Comparison of ENCODE assay signal across 22 cellular contexts in the genomic region with DNA sequence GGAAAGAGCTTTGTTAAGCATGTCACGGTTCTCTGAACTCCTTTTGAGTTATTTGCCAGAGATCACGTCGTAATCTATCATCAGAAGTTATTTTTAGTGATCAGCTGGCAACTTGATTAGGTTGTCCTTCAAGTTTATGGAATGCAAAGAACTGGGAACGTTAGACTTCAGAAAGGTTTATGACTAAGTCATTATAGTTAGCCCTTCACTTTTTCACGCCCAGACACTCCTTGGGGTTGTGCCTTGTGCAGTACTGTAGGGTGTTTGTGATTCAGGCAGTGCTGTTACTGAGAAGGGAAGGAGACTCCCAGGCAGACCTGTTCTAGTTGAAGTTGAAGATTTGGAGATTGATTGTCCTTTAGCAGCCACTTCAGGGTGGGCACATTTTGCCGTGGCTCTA. TPM values are rescaled to one million over a fixed set of nuclear protein-coding genes. Genes with fewer than 3 reads are reported as not detected.
DNase-seq lines count a peak whose midpoint lies in the region; ATAC-seq, FAIRE-seq and TF ChIP-seq lines count a peak whose summit lies in the region.
"Had no signal": no experiment of that assay in that cellular context is flagged by ENCODE, and none has a peak within 500 bp of the region (broad histone marks: within the 10 kb centered on the region; RNA-seq: fewer than 3 reads in every experiment).

No MANE protein-coding gene starts in this region.

- peaks cover 81% of the 10 kb centered on the region for H3K36me3 Mint-ChIP-seq in CD4-positive, alpha-beta T cell (ENCODE audit: low read depth)
- H3K36me3 Mint-ChIP-seq in H9 (ENCODE audit: insufficient read depth in 1 of 3, low read depth in 3 of 3): peaks cover 16 to 69% (median 38%) of the 10 kb centered on the region in 3 experiments; a peak in 6 of 7 replicates

- CTCF ChIA-PET in CD4-positive, alpha-beta T cell (lab: Charles Lee): interaction anchor here (1.3 kb wide), 1 partner anchor 17 kb away, joined by 3 read pairs; no protein-coding TSS in a partner anchor

- POLR2A ChIA-PET in CD4-positive, alpha-beta T cell (lab: Charles Lee): no interaction called here

- no peaks in the 10 kb centered on the region for H3K27me3 ChIP-seq in CD4-positive, alpha-beta T cell (ENCODE audit: control insufficient read depth, insufficient read depth, low read length)
- H3K27me3 ChIP-seq in H9 (ENCODE audit: insufficient read depth, low read length): no peaks in the 10 kb centered on the region
- no peaks in the 10 kb centered on the region for H3K27me3 ChIP-seq in foreskin keratinocyte
- no peaks in the 10 kb centered on the region for H3K27me3 ChIP-seq in pancreas

- no peak overlapping the region for H3K9ac ChIP-seq in H9 (ENCODE audit: extremely low read depth, insufficient read length, low read length)

- H2BK20ac ChIP-seq in H9 (ENCODE audit: low read depth, low read length, poor library complexity, severe bottlenecking): no peak overlapping the region

- no CpG with 5 or more reads among the region's 6 CpGs for WGBS in H9 (ENCODE audit: extremely low coverage, insufficient read length, low lambda C conversion rate)
- 22% methylated on average over 6 of the region's 6 CpGs for WGBS in pancreas, 2 donors

- H3K14ac ChIP-seq in H9 (ENCODE audit: insufficient read depth, low read length): no peak overlapping the region

- H3K23ac ChIP-seq in H9 (ENCODE audit: insufficient read length, low read depth, low read length): no peak overlapping the region

- no peak for ATAC-seq in CD4-positive, alpha-beta T cell (ENCODE audit: poor library complexity)
- ATAC-seq in foreskin keratinocyte (peak; percentile 59), pancreas (peak; percentile 37 to 75 (median 46))
- ATAC-seq: effector memory CD8-positive, alpha-beta T cell; K562; stimulated activated effector memory CD8-positive, alpha-beta T cell treated with anti-CD3 and anti-CD28 coated beads, Interleukin-12 subunit alpha, Interleukin-12 subunit beta, amount 100 ng/mL, for 72 hours had no signal

- no peak overlapping the region for H2BK5ac ChIP-seq in H9 (ENCODE audit: insufficient read length, low read length)

- no peaks in the 10 kb centered on the region for H3K79me1 ChIP-seq in H9 (ENCODE audit: insufficient read depth, low read depth, low read length, poor library complexity, severe bottlenecking)

- no peaks in the 10 kb centered on the region for H3K4me1 ChIP-seq in H9 (ENCODE audit: insufficient read depth, low read length)
- H3K4me1 ChIP-seq in foreskin keratinocyte: peaks cover 8% of the 10 kb centered on the region
- H3K4me1 ChIP-seq in pancreas: peaks cover 6 to 9% (median 9%) of the 10 kb centered on the region in 3 donors

- H4K5ac ChIP-seq in H9 (ENCODE audit: insufficient read length, low read depth, low read length): no peak overlapping the region

- DNase-seq in CD4-positive, alpha-beta T cell: no peak
- no peak for DNase-seq in H9
- DNase-seq in foreskin keratinocyte: peak; percentile 16 to 52
- no peak for DNase-seq in pancreas
- DNase-seq in DMS 273 treated with DMSO at 0.1 percent for 48 hours (lab: John Stamatoyannopoulos, UW): no peak
- DNase-seq in activated CD4-positive, CD25-positive, alpha-beta regulatory T cell treated with anti-CD3 and anti-CD28 coated beads, Interleukin-2, amount 50 U/mL, for 72 hours: no peak
- DNase-seq in stimulated activated naive CD4-positive, alpha-beta T cell treated with Interleukin-2 at 50 U/mL for 16 hours (lab: John Stamatoyannopoulos, UW): no peak
- DNase-seq: activated CD4-positive, alpha-beta T cell treated with anti-CD3 and anti-CD28 coated beads, Interleukin-2, amount 10 ng/mL, durations not matched to agents 24 days and 14 days; activated naive CD4-positive, alpha-beta T cell treated with Interleukin-2 at 50 U/mL for 16 hours; AML-193; COR-L47; effector memory CD8-positive, alpha-beta T cell; head of caudate nucleus; MV-4-11; NCI-H1930; retina; SW 1271 had no signal

- H2AK5ac ChIP-seq in H9 (ENCODE audit: insufficient read length, low read length): no peak overlapping the region

- H3K4me3 Mint-ChIP-seq in CD4-positive, alpha-beta T cell: no peak overlapping the region
- no peak overlapping the region for H3K4me3 Mint-ChIP-seq in H9
- H3K4me3 Mint-ChIP-seq: activated CD4-positive, alpha-beta T cell treated with anti-CD3 and anti-CD28 coated beads, Interleukin-2, amount 10 ng/mL, durations not matched to agents 24 days and 14 days; effector memory CD8-positive, alpha-beta T cell; nephron; stimulated activated effector memory CD8-positive, alpha-beta T cell treated with anti-CD3 and anti-CD28 coated beads, Interleukin-12 subunit alpha, Interleukin-12 subunit beta, amount 100 ng/mL, for 72 hours had no signal

- H3K4me1 Mint-ChIP-seq in CD4-positive, alpha-beta T cell (ENCODE audit: low read depth): no peaks in the 10 kb centered on the region
- H3K4me1 Mint-ChIP-seq in H9: peaks cover 10% of the 10 kb centered on the region in 2 experiments
- H3K4me1 Mint-ChIP-seq: activated CD4-positive, alpha-beta T cell treated with anti-CD3 and anti-CD28 coated beads, Interleukin-2, amount 10 ng/mL, durations not matched to agents 24 days and 14 days had no signal

- no peak overlapping the region for H4K8ac ChIP-seq in H9 (replicated peaks; ENCODE audit: insufficient read length, low read depth, low read length)

- no peak overlapping the region for H3K4me2 ChIP-seq in H9 (ENCODE audit: insufficient read depth, insufficient read length, low read length)

- H3K27me3 Mint-ChIP-seq in CD4-positive, alpha-beta T cell: no peaks in the 10 kb centered on the region
- H3K27me3 Mint-ChIP-seq in H9 (ENCODE audit: low read depth): no peaks in the 10 kb centered on the region
- H3K27me3 Mint-ChIP-seq: activated CD4-positive, alpha-beta T cell treated with anti-CD3 and anti-CD28 coated beads, Interleukin-2, amount 10 ng/mL, durations not matched to agents 24 days and 14 days; effector memory CD8-positive, alpha-beta T cell had no signal

- no peaks in the 10 kb centered on the region for H3K79me2 ChIP-seq in H9 (ENCODE audit: insufficient read depth, low read length)

- H2BK12ac ChIP-seq in H9 (ENCODE audit: insufficient read length, low read depth, low read length): no peak overlapping the region

- H3K27ac ChIP-seq in CD4-positive, alpha-beta T cell (ENCODE audit: low read depth, low read length): no peak overlapping the region
- H3K27ac ChIP-seq in H9 (ENCODE audit: insufficient read length, low read depth, low read length): no peak overlapping the region
- H3K27ac ChIP-seq in foreskin keratinocyte: no peak overlapping the region
- no peak overlapping the region for H3K27ac ChIP-seq in pancreas
- H3K27ac ChIP-seq: thoracic aorta had no signal

- H3T11ph ChIP-seq in H9 (ENCODE audit: low read length): no peak overlapping the region

- FAIRE-seq in pancreas (lab: Jason Lieb, UNC): no peak
- FAIRE-seq: GM18507, K562 had no signal

- no peak overlapping the region for H2AFZ ChIP-seq in H9 (ENCODE audit: low read length)

- no peaks in the 10 kb centered on the region for H3K9me3 Mint-ChIP-seq in CD4-positive, alpha-beta T cell
- no peaks in the 10 kb centered on the region for H3K9me3 Mint-ChIP-seq in H9
- H3K9me3 Mint-ChIP-seq: activated CD4-positive, alpha-beta T cell treated with anti-CD3 and anti-CD28 coated beads, Interleukin-2, amount 10 ng/mL, durations not matched to agents 24 days and 14 days; effector memory CD8-positive, alpha-beta T cell; nephron; stimulated activated effector memory CD8-positive, alpha-beta T cell treated with anti-CD3 and anti-CD28 coated beads, Interleukin-12 subunit alpha, Interleukin-12 subunit beta, amount 100 ng/mL, for 72 hours had no signal

- no peaks in the 10 kb centered on the region for H4K20me1 ChIP-seq in H9 (ENCODE audit: control insufficient read depth, insufficient read depth, insufficient read length)

- peak overlapping the region; percentile 14 for H3K27ac Mint-ChIP-seq in CD4-positive, alpha-beta T cell
- H3K27ac Mint-ChIP-seq in H9: peak overlapping the region in 2 of 3 experiments; percentile 29 to 84; a peak in 3 of 7 replicates
- H3K27ac Mint-ChIP-seq: effector memory CD8-positive, alpha-beta T cell; stimulated activated effector memory CD8-positive, alpha-beta T cell treated with anti-CD3 and anti-CD28 coated beads, Interleukin-12 subunit alpha, Interleukin-12 subunit beta, amount 100 ng/mL, for 72 hours had no signal

- no peak overlapping the region for H4K91ac ChIP-seq in H9 (ENCODE audit: insufficient read length, low read depth, low read length)

- TF ChIP-seq CTCF in CD4-positive, alpha-beta T cell (IDR thresholded peaks at IDR 0.05): no peak
- TF ChIP-seq CTCF in H9 (conservative IDR thresholded peaks at IDR 0.05) (no peak), foreskin keratinocyte (conservative IDR thresholded peaks at IDR 0.05) (no peak), pancreas (IDR thresholded peaks at IDR 0.05) (no peak)

- no peak overlapping the region for H3K4ac ChIP-seq in H9 (ENCODE audit: low read depth, low read length)

- no peaks in the 10 kb centered on the region for H3K9me3 ChIP-seq in CD4-positive, alpha-beta T cell (ENCODE audit: control insufficient read depth, low read length)
- H3K9me3 ChIP-seq in H9 (ENCODE audit: control insufficient read depth, low read depth, low read length): no peaks in the 10 kb centered on the region
- H3K9me3 ChIP-seq in pancreas: no peaks in the 10 kb centered on the region
- H3K9me3 ChIP-seq: thoracic aorta had no signal

- no peaks in the 10 kb centered on the region for H3K23me2 ChIP-seq in H9 (ENCODE audit: insufficient read length, low read depth, low read length, poor library complexity, severe bottlenecking)

- H2BK15ac ChIP-seq in H9 (ENCODE audit: low read depth, low read length): no peak overlapping the region

- no peak overlapping the region for H2BK120ac ChIP-seq in H9 (ENCODE audit: low read depth, low read length, poor library complexity, severe bottlenecking)

- H3K36me3 ChIP-seq in pancreas: peaks cover 0 to 19% (median 11%) of the 10 kb centered on the region in 3 donors

- no peak overlapping the region for H3K18ac ChIP-seq in H9 (ENCODE audit: insufficient read length, low read depth, low read length)

- intact Hi-C loops in CD4-positive, alpha-beta T cell (cut with DNase I, micrococcal nuclease): no loop called here
- intact Hi-C loops in pancreas (cut with DNase I): no loop called here

- no peak overlapping the region for H3K56ac ChIP-seq in H9 (ENCODE audit: insufficient read length, low read depth, low read length)

- H3K4me3 ChIP-seq in pancreas: no peak overlapping the region
- H3K4me3 ChIP-seq: K562, thoracic aorta had no signal

RNA-seq across cellular contexts. Expression of gene PHF2, which starts 26.7 kb away (rescaled TPM):
- 10 to 100 TPM; 27.3 to 28.8 TPM for total RNA-seq in CD4-positive, alpha-beta T cell
- total RNA-seq in H9 (2021) (17.4 and 18.8 TPM in 2 replicates), foreskin keratinocyte (15.4 and 17.9 TPM in 2 replicates), pancreas (10 to 100 TPM; 10.8 to 16.7 (median 11.9) TPM)
- polyA plus RNA-seq in foreskin keratinocyte (8.6 and 9.1 TPM in 2 replicates), pancreas (10 to 100 TPM; 17.8 to 24.8 TPM)

Comparison
In these comparisons a context has a peak if more than half of its experiments do, and no peak if none do; other contexts are left out.
1. DNase-seq: peak in foreskin keratinocyte (2 of 2); none in CD4-positive, alpha-beta T cell (0 of 10), H9 (single experiment), pancreas (0 of 6), DMS 273 treated with DMSO at 0.1 percent for 48 hours (single experiment), activated CD4-positive, CD25-positive, alpha-beta regulatory T cell treated with anti-CD3 and anti-CD28 coated beads, Interleukin-2, amount 50 U/mL, for 72 hours (single experiment) and stimulated activated naive CD4-positive, alpha-beta T cell treated with Interleukin-2 at 50 U/mL for 16 hours (single experiment).